ENCODE assay signal across 16 cellular contexts in the genomic region with DNA sequence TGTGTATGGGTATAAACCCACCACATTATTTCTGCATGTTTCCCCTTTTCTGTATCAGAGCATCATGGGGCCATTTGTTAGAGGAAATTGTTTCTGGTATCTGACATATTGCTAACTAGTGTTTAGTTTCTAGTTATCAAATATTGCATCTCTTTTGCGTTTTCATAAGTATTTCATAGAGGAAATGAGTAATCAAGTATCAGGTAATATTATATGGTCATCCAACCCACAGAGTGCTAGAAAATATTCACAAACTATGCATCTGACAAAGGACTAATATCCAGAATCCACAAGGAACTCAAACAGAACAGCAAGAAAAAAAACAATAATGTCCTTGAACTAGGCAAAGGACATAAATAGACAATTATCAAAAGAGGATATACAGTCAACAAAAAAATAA.
DNase-seq lines count a peak whose midpoint lies in the region; FAIRE-seq and TF ChIP-seq lines count a peak whose summit lies in the region.
"Had no signal": no experiment of that assay in that cellular context is flagged by ENCODE, and none has a peak within 500 bp of the region (broad histone marks: within the 10 kb centered on the region; RNA-seq: fewer than 3 reads in every experiment).

No MANE protein-coding gene starts in this region.

- H3K4me3 ChIP-seq in bronchial epithelial cell (ENCODE audit: low read depth, low read length) = no peak overlapping the region
- H3K4me3 ChIP-seq: BLaER1 treated with 17β-estradiol and CSF1 and Interleukin-3, amounts not matched to agents 10 nM and 100 nM had no signal

- H3K27me3 ChIP-seq in bronchial epithelial cell (ENCODE audit: control insufficient read depth, insufficient read depth, low read length) = no peaks in the 10 kb centered on the region
- H3K27me3 ChIP-seq: BLaER1 treated with 17β-estradiol and CSF1 and Interleukin-3, amounts not matched to agents 10 nM and 100 nM had no signal

- H3K36me3 ChIP-seq in bronchial epithelial cell (ENCODE audit: control insufficient read depth, insufficient read depth, low read length) = no peaks in the 10 kb centered on the region
- H3K36me3 ChIP-seq: BLaER1 treated with 17β-estradiol and CSF1 and Interleukin-3, amounts not matched to agents 10 nM and 100 nM had no signal

- H3K4me3 Mint-ChIP-seq in Calu3 (ENCODE audit: low read depth, unreplicated experiment) (no peak overlapping the region), osteocyte (ENCODE audit: unreplicated experiment) (no peak overlapping the region)
- H3K4me3 Mint-ChIP-seq: B cell; CD8-positive, alpha-beta T cell; H9 had no signal

- H3K27ac Mint-ChIP-seq in Calu3 (ENCODE audit: unreplicated experiment) = peak overlapping the region; percentile 13
- peak overlapping the region; percentile 1 for H3K27ac Mint-ChIP-seq in osteocyte (ENCODE audit: unreplicated experiment)
- H3K27ac Mint-ChIP-seq: B cell; CD8-positive, alpha-beta T cell; H9 had no signal

- FAIRE-seq in bronchial epithelial cell (lab: Jason Lieb, UNC) = no peak
- FAIRE-seq: H1, HTR-8/SVneo had no signal

- peaks cover 5% of the 10 kb centered on the region for H3K9me3 Mint-ChIP-seq in Calu3 (ENCODE audit: low read depth, unreplicated experiment)
- H3K9me3 Mint-ChIP-seq in osteocyte (ENCODE audit: unreplicated experiment) = peaks cover 5% of the 10 kb centered on the region

- CTCF ChIA-PET in Calu3 (lab: Charles Lee) = interaction anchor here (0.6 kb wide), 1 partner anchor 10 kb away, joined by 3 read pairs; no protein-coding TSS in a partner anchor

- TF ChIP-seq CTCF in Calu3 (IDR thresholded peaks at IDR 0.05; ENCODE audit: unreplicated experiment) = no peak
- no peak for TF ChIP-seq CTCF in bronchial epithelial cell (IDR thresholded peaks at IDR 0.05; ENCODE audit: insufficient read depth, low read length, severe bottlenecking)
- no peak for TF ChIP-seq CTCF in osteocyte (IDR thresholded peaks at IDR 0.05)

- DNase-seq in Calu3 = no peak
- peak; percentile 54 for DNase-seq in LHCN-M2 (ENCODE audit: low read depth)
- peak; percentile 57 for DNase-seq in bronchial epithelial cell (ENCODE audit: low read depth)
- no peak for DNase-seq in osteocyte (ENCODE audit: extremely low spot score, unreplicated experiment)
- no peak for DNase-seq in NCI-H446 treated with DMSO at 0.1 percent for 48 hours (lab: John Stamatoyannopoulos, UW)
- DNase-seq in stimulated activated CD4-positive, alpha-beta T cell treated with anti-CD3 and anti-CD28 coated beads, Interleukin-2, amount 100 ng/mL, for 24 hours = no peak
- no peak for DNase-seq in iPS-NIHi7 (ENCODE audit: extremely low spot score)
- DNase-seq: CD8-positive, alpha-beta T cell; DMS 273 treated with DMSO at 0.1 percent for 48 hours; GF-D8; H9; IMR-90 had no signal

- H3K36me3 Mint-ChIP-seq in Calu3 (ENCODE audit: insufficient read depth, unreplicated experiment) = no peaks in the 10 kb centered on the region
- peaks cover 2% of the 10 kb centered on the region for H3K36me3 Mint-ChIP-seq in osteocyte (ENCODE audit: unreplicated experiment)
- H3K36me3 Mint-ChIP-seq: CD8-positive, alpha-beta T cell had no signal

- no TSS peak for BruUV-seq in Calu3 (replicated peaks; lab: Mats Ljungman, UMichigan)

- intact Hi-C loops in Calu3 (cut with micrococcal nuclease; ENCODE audit: unreplicated experiment) = no loop called here

- H3K27me3 Mint-ChIP-seq in Calu3 (ENCODE audit: unreplicated experiment) = no peaks in the 10 kb centered on the region
- no peaks in the 10 kb centered on the region for H3K27me3 Mint-ChIP-seq in osteocyte (ENCODE audit: unreplicated experiment)
- H3K27me3 Mint-ChIP-seq: B cell had no signal

- H3K4me1 Mint-ChIP-seq in Calu3 (ENCODE audit: low read depth, unreplicated experiment) (peaks cover 9% of the 10 kb centered on the region), osteocyte (ENCODE audit: unreplicated experiment) (peaks cover 14% of the 10 kb centered on the region)
- H3K4me1 Mint-ChIP-seq: B cell, H9 had no signal

Comparison
In these comparisons a context has a peak if more than half of its experiments do, and no peak if none do; other contexts are left out.
1. DNase-seq: peak in LHCN-M2 (single experiment) and bronchial epithelial cell (single experiment); none in Calu3 (single experiment), osteocyte (single experiment), NCI-H446 treated with DMSO at 0.1 percent for 48 hours (single experiment), stimulated activated CD4-positive, alpha-beta T cell treated with anti-CD3 and anti-CD28 coated beads, Interleukin-2, amount 100 ng/mL, for 24 hours (0 of 2) and iPS-NIHi7 (single experiment).